In genomic region chr12:109154485-109155438, GRCh38 we compare ENCODE assay signal across 8 cellular contexts. TPM values are rescaled to one million over a fixed set of nuclear protein-coding genes. Genes with fewer than 3 reads are reported as not detected.
DNase-seq lines count a peak whose midpoint lies in the region; ATAC-seq, FAIRE-seq and TF ChIP-seq lines count a peak whose summit lies in the region.

No MANE protein-coding gene starts in this region.

- H3K27ac ChIP-seq in kidney (ENCODE audit: low read depth in 2 of 2, low read length in 2 of 2) = peak overlapping the region; percentile 63 to 86

- ATAC-seq in GM18498 (IDR thresholded peaks at IDR 0.05; ENCODE audit: unreplicated experiment) (peak; percentile 91), HG02943 (IDR thresholded peaks at IDR 0.05; ENCODE audit: low read depth, unreplicated experiment) (peak; percentile 83)

- no peaks in the 10 kb centered on the region for H3K36me3 ChIP-seq in kidney (ENCODE audit: control insufficient read depth in 1 of 2, insufficient read depth in 2 of 2, low read length in 2 of 2)

- peaks cover 10 to 15% of the 10 kb centered on the region in 2 donors for H3K4me1 ChIP-seq in kidney (ENCODE audit: control insufficient read depth in 1 of 2, insufficient read depth in 1 of 2, low read depth in 1 of 2, low read length in 2 of 2)

- DNase-seq in NCI-H2196 treated with DMSO at 0.1 percent for 48 hours (lab: John Stamatoyannopoulos, UW; ENCODE audit: unreplicated experiment) (peak; percentile 81), cerebellar cortex (ENCODE audit: low spot score) (peak; percentile 86), kidney (peak; percentile 95), NCI-H1092 treated with DMSO at 0.1 percent for 48 hours (lab: John Stamatoyannopoulos, UW) (no peak)
- DNase-seq in activated CD4-positive, CD25-positive, alpha-beta regulatory T cell treated with anti-CD3 and anti-CD28 coated beads, Interleukin-2, amount 50 U/mL, for 72 hours = peak; percentile 81
- peak; percentile 69 to 73 (median 73) for DNase-seq in stimulated activated CD4-positive, alpha-beta T cell treated with anti-CD3 and anti-CD28 coated beads, Interleukin-12 subunit alpha, Interleukin-12 subunit beta, amount 100 ng/mL, for 48 hours (ENCODE audit: low read depth in 2 of 3, low spot score in 1 of 3)

- no peak for FAIRE-seq in kidney (lab: Jason Lieb, UNC)

- peak overlapping the region; percentile 67 to 84 for H3K4me3 ChIP-seq in kidney (ENCODE audit: low read length in 2 of 2)

- intact Hi-C loops in kidney (cut with DNase I) = no loop called here

- no peaks in the 10 kb centered on the region for H3K9me3 ChIP-seq in kidney (ENCODE audit: control insufficient read depth in 1 of 2, low read length in 2 of 2)

- TF ChIP-seq CTCF in kidney (IDR thresholded peaks at IDR 0.05; ENCODE audit: borderline replicate concordance, extremely low read depth, insufficient read depth) = no peak

- peak overlapping the region; percentile 35 to 79 for H3K9ac ChIP-seq in kidney (ENCODE audit: low read length in 2 of 2)

RNA-seq across cellular contexts. Expression of gene ACACB, which starts 38.4 kb away (rescaled TPM):
- 56.8 TPM for total RNA-seq in kidney
- polyA plus RNA-seq in kidney (ENCODE audit: insufficient read depth, low read depth, low replicate concordance) = 13.8 TPM

RNA-seq across cellular contexts. Expression of gene UNG, which starts 57.4 kb away (rescaled TPM):
- 24.9 TPM for total RNA-seq in kidney
- polyA plus RNA-seq in kidney (ENCODE audit: insufficient read depth, low read depth, low replicate concordance) = 30.3 TPM
